13 cellular contexts compared by ENCODE assay signal in the genomic region with DNA sequence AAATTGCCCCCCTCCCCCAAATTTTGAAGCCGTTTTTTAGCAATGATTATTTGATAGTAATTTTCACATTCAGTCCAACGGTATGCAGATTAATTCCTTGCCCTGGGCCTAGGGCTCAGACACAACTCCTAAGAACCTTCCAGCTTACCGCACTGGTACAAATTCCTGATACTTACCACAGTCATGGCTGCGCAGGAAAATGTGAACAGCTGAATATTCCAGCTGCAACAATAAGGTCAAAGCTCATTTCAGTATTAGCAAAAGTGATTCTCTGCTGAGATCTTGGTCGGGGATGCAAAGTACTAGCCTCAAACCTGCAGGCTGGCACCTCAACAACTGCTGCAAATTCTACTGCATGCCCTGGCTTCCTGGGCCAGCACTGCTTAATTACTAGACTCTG. TPM values are rescaled to one million over a fixed set of nuclear protein-coding genes. Genes with fewer than 3 reads are reported as not detected.
DNase-seq lines count a peak whose midpoint lies in the region; ATAC-seq and TF ChIP-seq lines count a peak whose summit lies in the region.
"Had no signal": no experiment of that assay in that cellular context is flagged by ENCODE, and none has a peak within 500 bp of the region (broad histone marks: within the 10 kb centered on the region; RNA-seq: fewer than 3 reads in every experiment).

No MANE protein-coding gene starts in this region.

- peaks cover 15% of the 10 kb centered on the region for H3K4me1 ChIP-seq in PC-3 (ENCODE audit: insufficient read depth, low read length)
- H3K4me1 ChIP-seq: uterus had no signal

- no peaks in the 10 kb centered on the region for H3K27me3 ChIP-seq in PC-3 (ENCODE audit: low read length)
- H3K27me3 ChIP-seq: uterus had no signal

- TF ChIP-seq CTCF in natural killer cell (IDR thresholded peaks at IDR 0.05) (no peak), PC-3 (conservative IDR thresholded peaks at IDR 0.05; ENCODE audit: low read depth, low read length) (no peak), fibroblast of the aortic adventitia (IDR thresholded peaks at IDR 0.05; ENCODE audit: insufficient read depth, low read length) (no peak)

- CTCF ChIA-PET in PC-3 (lab: Charles Lee), result no interaction called here
- CTCF ChIA-PET in activated naive CD4-positive, alpha-beta T cell treated with anti-CD3 and anti-CD28 coated beads for 36 hours (lab: Charles Lee), result interaction anchor here (0.7 kb wide), 1 partner anchor 294 kb away, joined by 3 read pairs; no protein-coding TSS in a partner anchor

- H3K9me3 Mint-ChIP-seq in natural killer cell treated with Interleukin-12 subunit alpha and Interleukin-12 subunit beta and Interleukin-15 and Interleukin-18, amount 100 ng/mL, for 72 hours, result no peaks in the 10 kb centered on the region
- H3K9me3 Mint-ChIP-seq in natural killer cell, result no peaks in the 10 kb centered on the region
- H3K9me3 Mint-ChIP-seq in stimulated activated effector memory CD8-positive, alpha-beta T cell treated with anti-CD3 and anti-CD28 coated beads, Interleukin-12 subunit alpha, Interleukin-12 subunit beta, amount 100 ng/mL, for 72 hours, result no peaks in the 10 kb centered on the region
- no peaks in the 10 kb centered on the region for H3K9me3 Mint-ChIP-seq in activated naive CD4-positive, alpha-beta T cell treated with anti-CD3 and anti-CD28 coated beads for 36 hours

- intact Hi-C loops in natural killer cell (cut with micrococcal nuclease), result no loop called here
- intact Hi-C loops in PC-3 (cut with micrococcal nuclease), result no loop called here
- intact Hi-C loops in activated naive CD4-positive, alpha-beta T cell treated with anti-CD3 and anti-CD28 coated beads for 36 hours (cut with micrococcal nuclease), result loop anchor here (2.0 to 10.0 kb wide), 3 partner anchors 21 to 113 kb away; no protein-coding TSS in a partner anchor

- H3K27ac ChIP-seq in PC-3 (ENCODE audit: low read length), result no peak overlapping the region
- H3K27ac ChIP-seq: uterus had no signal

- H3K36me3 ChIP-seq in PC-3 (ENCODE audit: low read depth, low read length), result no peaks in the 10 kb centered on the region
- H3K36me3 ChIP-seq: uterus had no signal

- BruUV-seq in PC-3 (replicated peaks; lab: Mats Ljungman, UMichigan), result no TSS peak

- H3K4me1 Mint-ChIP-seq in natural killer cell treated with Interleukin-12 subunit alpha and Interleukin-12 subunit beta and Interleukin-15 and Interleukin-18, amount 100 ng/mL, for 72 hours (ENCODE audit: low read depth in 2 of 2), result peaks cover 18 to 23% of the 10 kb centered on the region in 2 donors
- H3K4me1 Mint-ChIP-seq in natural killer cell, result peaks cover 8 to 22% of the 10 kb centered on the region in 2 donors
- peaks cover 16% of the 10 kb centered on the region for H3K4me1 Mint-ChIP-seq in stimulated activated effector memory CD8-positive, alpha-beta T cell treated with anti-CD3 and anti-CD28 coated beads, Interleukin-12 subunit alpha, Interleukin-12 subunit beta, amount 100 ng/mL, for 72 hours
- peaks cover 30% of the 10 kb centered on the region for H3K4me1 Mint-ChIP-seq in activated naive CD4-positive, alpha-beta T cell treated with anti-CD3 and anti-CD28 coated beads for 36 hours (ENCODE audit: low read depth)

- H3F3A ChIP-seq in PC-3 (ENCODE audit: low read length, unreplicated experiment), result no peaks in the 10 kb centered on the region

- H3K36me3 Mint-ChIP-seq in natural killer cell treated with Interleukin-12 subunit alpha and Interleukin-12 subunit beta and Interleukin-15 and Interleukin-18, amount 100 ng/mL, for 72 hours, result no peaks in the 10 kb centered on the region
- no peaks in the 10 kb centered on the region for H3K36me3 Mint-ChIP-seq in natural killer cell
- H3K36me3 Mint-ChIP-seq in stimulated activated effector memory CD8-positive, alpha-beta T cell treated with anti-CD3 and anti-CD28 coated beads, Interleukin-12 subunit alpha, Interleukin-12 subunit beta, amount 100 ng/mL, for 72 hours, result no peaks in the 10 kb centered on the region
- H3K36me3 Mint-ChIP-seq in activated naive CD4-positive, alpha-beta T cell treated with anti-CD3 and anti-CD28 coated beads for 36 hours (ENCODE audit: low read depth), result no peaks in the 10 kb centered on the region

- peaks cover 0 to 11% of the 10 kb centered on the region in 2 donors for H3K27me3 Mint-ChIP-seq in natural killer cell treated with Interleukin-12 subunit alpha and Interleukin-12 subunit beta and Interleukin-15 and Interleukin-18, amount 100 ng/mL, for 72 hours
- H3K27me3 Mint-ChIP-seq in natural killer cell (ENCODE audit: low read depth in 2 of 2), result peaks cover 0 to 10% of the 10 kb centered on the region in 2 donors
- H3K27me3 Mint-ChIP-seq in activated naive CD4-positive, alpha-beta T cell treated with anti-CD3 and anti-CD28 coated beads for 36 hours (ENCODE audit: low read depth), result no peaks in the 10 kb centered on the region

- no peaks in the 10 kb centered on the region for H4K20me1 ChIP-seq in PC-3 (ENCODE audit: low read length)

- H3K4me3 Mint-ChIP-seq in natural killer cell treated with Interleukin-12 subunit alpha and Interleukin-12 subunit beta and Interleukin-15 and Interleukin-18, amount 100 ng/mL, for 72 hours, result peak overlapping the region; percentile 70
- H3K4me3 Mint-ChIP-seq in natural killer cell, result no peak overlapping the region
- peak overlapping the region; percentile 78 for H3K4me3 Mint-ChIP-seq in stimulated activated effector memory CD8-positive, alpha-beta T cell treated with anti-CD3 and anti-CD28 coated beads, Interleukin-12 subunit alpha, Interleukin-12 subunit beta, amount 100 ng/mL, for 72 hours
- no peak overlapping the region for H3K4me3 Mint-ChIP-seq in activated naive CD4-positive, alpha-beta T cell treated with anti-CD3 and anti-CD28 coated beads for 36 hours

- peak overlapping the region; percentile 89; the same call in 1 of the 2 replicates for H3K4me3 ChIP-seq in PC-3 (ENCODE audit: low read length)
- H3K4me3 ChIP-seq in fibroblast of the aortic adventitia (ENCODE audit: low read depth, low read length), result peak overlapping the region; percentile 29

- no peak for DNase-seq in natural killer cell treated with Interleukin-12 subunit alpha and Interleukin-12 subunit beta and Interleukin-15 and Interleukin-18, amount 100 ng/mL, for 72 hours (ENCODE audit: low spot score)
- DNase-seq in natural killer cell (no peak), PC-3 (no peak), fibroblast of the aortic adventitia (ENCODE audit: low read depth) (no peak)
- no peak for DNase-seq in stimulated activated effector memory CD8-positive, alpha-beta T cell treated with anti-CD3 and anti-CD28 coated beads, Interleukin-12 subunit alpha, Interleukin-12 subunit beta, amount 100 ng/mL, for 72 hours (ENCODE audit: low spot score in 2 of 2)
- no peak for DNase-seq in activated naive CD4-positive, alpha-beta T cell treated with anti-CD3 and anti-CD28 coated beads for 36 hours
- DNase-seq: AML-193, NCI-H2081, uterus had no signal

- no peaks in the 10 kb centered on the region for H3K9me2 ChIP-seq in PC-3 (replicated peaks; ENCODE audit: low read length)

- POLR2A ChIA-PET in PC-3 (lab: Charles Lee; ENCODE audit: unreplicated experiment), result no interaction called here

- H3K79me2 ChIP-seq in PC-3 (ENCODE audit: low read length), result peaks cover 66% of the 10 kb centered on the region

- H3K4me2 ChIP-seq in PC-3 (ENCODE audit: low read length), result peak overlapping the region; percentile 93

- no peak overlapping the region for H3K27ac Mint-ChIP-seq in natural killer cell treated with Interleukin-12 subunit alpha and Interleukin-12 subunit beta and Interleukin-15 and Interleukin-18, amount 100 ng/mL, for 72 hours
- H3K27ac Mint-ChIP-seq in natural killer cell, result no peak overlapping the region
- H3K27ac Mint-ChIP-seq in stimulated activated effector memory CD8-positive, alpha-beta T cell treated with anti-CD3 and anti-CD28 coated beads, Interleukin-12 subunit alpha, Interleukin-12 subunit beta, amount 100 ng/mL, for 72 hours, result no peak overlapping the region
- no peak overlapping the region for H3K27ac Mint-ChIP-seq in activated naive CD4-positive, alpha-beta T cell treated with anti-CD3 and anti-CD28 coated beads for 36 hours

- no peak overlapping the region for H3K9ac ChIP-seq in PC-3 (ENCODE audit: low read length)

- no peaks in the 10 kb centered on the region for H3K9me3 ChIP-seq in PC-3 (ENCODE audit: low read length)
- H3K9me3 ChIP-seq: uterus had no signal

- H2AFZ ChIP-seq in PC-3 (ENCODE audit: low read length), result no peak overlapping the region

- ATAC-seq in natural killer cell treated with Interleukin-12 subunit alpha and Interleukin-12 subunit beta and Interleukin-15 and Interleukin-18, amount 100 ng/mL, for 72 hours, result no peak
- ATAC-seq in natural killer cell (no peak), PC-3 (no peak), HG02763 (IDR thresholded peaks at IDR 0.05; ENCODE audit: unreplicated experiment) (no peak), HG02870 (IDR thresholded peaks at IDR 0.05; ENCODE audit: unreplicated experiment) (no peak)
- no peak for ATAC-seq in stimulated activated effector memory CD8-positive, alpha-beta T cell treated with anti-CD3 and anti-CD28 coated beads, Interleukin-12 subunit alpha, Interleukin-12 subunit beta, amount 100 ng/mL, for 72 hours

RNA-seq across cellular contexts. Expression of a gene that starts 3.0 kb away (rescaled TPM):
- total RNA-seq in natural killer cell treated with Interleukin-12 subunit alpha and Interleukin-12 subunit beta and Interleukin-15 and Interleukin-18, amount 100 ng/mL, for 72 hours, result 10 to 100 TPM; 17.8 to 20.4 TPM
- total RNA-seq in natural killer cell (10 to 100 TPM; 20.0 to 24.3 (median 24.0) TPM), PC-3 (2014; rRNA removed) (25.8 and 34.8 TPM in 2 replicates), fibroblast of the aortic adventitia (ENCODE audit: low replicate concordance) (48.2 and 71.2 TPM in 2 replicates)
- 10 to 100 TPM; 18.3 to 20.8 TPM for total RNA-seq in activated naive CD4-positive, alpha-beta T cell treated with anti-CD3 and anti-CD28 coated beads for 36 hours

RNA-seq across cellular contexts. Expression of a gene that starts 35.4 kb away (rescaled TPM):
- not detected for total RNA-seq in natural killer cell treated with Interleukin-12 subunit alpha and Interleukin-12 subunit beta and Interleukin-15 and Interleukin-18, amount 100 ng/mL, for 72 hours
- total RNA-seq in natural killer cell (not detected), PC-3 (2014; rRNA removed) (not detected in 2 replicates), fibroblast of the aortic adventitia (ENCODE audit: low replicate concordance) (not detected in 2 replicates)
- not detected for total RNA-seq in activated naive CD4-positive, alpha-beta T cell treated with anti-CD3 and anti-CD28 coated beads for 36 hours
- total RNA-seq: mucosa of gallbladder, RPMI7951, uterus had no signal

Comparison
In these comparisons a context has a peak if more than half of its experiments do, and no peak if none do; other contexts are left out.
1. H3K4me3 Mint-ChIP-seq: peak in natural killer cell treated with Interleukin-12 subunit alpha and Interleukin-12 subunit beta and Interleukin-15 and Interleukin-18, amount 100 ng/mL, for 72 hours (single experiment) and stimulated activated effector memory CD8-positive, alpha-beta T cell treated with anti-CD3 and anti-CD28 coated beads, Interleukin-12 subunit alpha, Interleukin-12 subunit beta, amount 100 ng/mL, for 72 hours (single experiment); none in natural killer cell (single experiment) and activated naive CD4-positive, alpha-beta T cell treated with anti-CD3 and anti-CD28 coated beads for 36 hours (single experiment).